ENCODE assay signal across 22 cellular contexts in genomic region chr7:32894171-32894570, GRCh38. TPM values are rescaled to one million over a fixed set of nuclear protein-coding genes. Genes with fewer than 3 reads are reported as not detected.
A peak's percentile ranks its signal among the peaks of the same experiment; 100 is the strongest.
DNase-seq lines count a peak whose midpoint lies in the region; ATAC-seq and TF ChIP-seq lines count a peak whose summit lies in the region.
"Had no signal": no experiment of that assay in that cellular context is flagged by ENCODE, and none has a peak within 500 bp of the region (broad histone marks: within the 10 kb centered on the region; RNA-seq: fewer than 3 reads in every experiment).

No MANE protein-coding gene starts in this region.

- H3K9me3 Mint-ChIP-seq in CD4-positive, alpha-beta T cell: no peaks in the 10 kb centered on the region
- no peaks in the 10 kb centered on the region for H3K9me3 Mint-ChIP-seq in Caco-2 (ENCODE audit: unreplicated experiment)
- H3K9me3 Mint-ChIP-seq in activated naive CD8-positive, alpha-beta T cell treated with anti-CD3 and anti-CD28 coated beads for 36 hours: no peaks in the 10 kb centered on the region
- H3K9me3 Mint-ChIP-seq in natural killer cell treated with Interleukin-12 subunit alpha and Interleukin-12 subunit beta and Interleukin-15 and Interleukin-18, amount 100 ng/mL, for 72 hours: no peaks in the 10 kb centered on the region
- H3K9me3 Mint-ChIP-seq: H9; stimulated activated naive B cell treated with anti-CD40 and anti-IgM and Interleukin-4, amounts not matched to agents 10 μg/mL and 1 μg/mL and 100 μg/mL, for 72 hours had no signal

- no peak for DNase-seq in CD4-positive, alpha-beta T cell
- DNase-seq in Caco-2 (peak; percentile 54 to 60), thyroid gland (no peak), hepatic stellate cell (ENCODE audit: low spot score) (no peak)
- no peak for DNase-seq in activated naive CD8-positive, alpha-beta T cell treated with anti-CD3 and anti-CD28 coated beads for 36 hours
- no peak for DNase-seq in natural killer cell treated with Interleukin-12 subunit alpha and Interleukin-12 subunit beta and Interleukin-15 and Interleukin-18, amount 100 ng/mL, for 72 hours (ENCODE audit: low spot score)
- DNase-seq: activated CD4-positive, CD25-positive, alpha-beta regulatory T cell; activated CD8-positive, alpha-beta memory T cell treated with anti-CD3 and anti-CD28 coated beads, Interleukin-2, amount 10 ng/mL, durations not matched to agents 7 days and 5 days; activated gamma-delta T cell; effector CD8-positive, alpha-beta T cell; glutamatergic neuron; H9; left lung; mucosa of descending colon; NCI-H1417 treated with DMSO at 0.1 percent for 48 hours; NCI-H69; ovary; SHP77 treated with DMSO at 0.1 percent for 48 hours; stimulated activated naive B cell treated with anti-CD40 and anti-IgM and Interleukin-4, amounts not matched to agents 10 μg/mL and 1 μg/mL and 100 μg/mL, for 72 hours had no signal

- no peak overlapping the region; the same call in 1 of the 2 replicates for H3K4me3 ChIP-seq in Caco-2 (ENCODE audit: low read depth, low read length)
- no peak overlapping the region for H3K4me3 ChIP-seq in thyroid gland (replicated peaks in 1 of 3)
- H3K4me3 ChIP-seq: left lung, mucosa of descending colon, ovary, tibial nerve had no signal

- no peaks in the 10 kb centered on the region for H3K9me3 ChIP-seq in CD4-positive, alpha-beta T cell (ENCODE audit: control insufficient read depth, low read length)
- H3K9me3 ChIP-seq in Caco-2: no peaks in the 10 kb centered on the region
- H3K9me3 ChIP-seq in thyroid gland: no peaks in the 10 kb centered on the region
- H3K9me3 ChIP-seq: left lung, mucosa of descending colon, ovary, tibial nerve had no signal

- H3K27me3 Mint-ChIP-seq in CD4-positive, alpha-beta T cell: no peaks in the 10 kb centered on the region
- no peaks in the 10 kb centered on the region for H3K27me3 Mint-ChIP-seq in Caco-2 (ENCODE audit: insufficient read depth, unreplicated experiment)
- H3K27me3 Mint-ChIP-seq in activated naive CD8-positive, alpha-beta T cell treated with anti-CD3 and anti-CD28 coated beads for 36 hours: peaks cover 4% of the 10 kb centered on the region
- H3K27me3 Mint-ChIP-seq in natural killer cell treated with Interleukin-12 subunit alpha and Interleukin-12 subunit beta and Interleukin-15 and Interleukin-18, amount 100 ng/mL, for 72 hours: no peaks in the 10 kb centered on the region
- H3K27me3 Mint-ChIP-seq: activated CD8-positive, alpha-beta memory T cell treated with anti-CD3 and anti-CD28 coated beads, Interleukin-2, amount 10 ng/mL, durations not matched to agents 7 days and 5 days had no signal

- no peak overlapping the region for H3K27ac ChIP-seq in CD4-positive, alpha-beta T cell (ENCODE audit: low read depth, low read length)
- no peak overlapping the region for H3K27ac ChIP-seq in thyroid gland
- H3K27ac ChIP-seq: ovary had no signal

- TF ChIP-seq CTCF in CD4-positive, alpha-beta T cell (IDR thresholded peaks at IDR 0.05): no peak
- TF ChIP-seq CTCF in Caco-2 (IDR thresholded peaks at IDR 0.05; ENCODE audit: insufficient read depth in 1 of 2, low read depth in 1 of 2, low read length in 1 of 2, severe bottlenecking in 1 of 2, unreplicated experiment in 1 of 2): no peak
- TF ChIP-seq CTCF in thyroid gland (IDR thresholded peaks at IDR 0.05): no peak

- POLR2A ChIA-PET in CD4-positive, alpha-beta T cell (lab: Charles Lee): interaction anchor here (5.6 to 6.3 kb wide), 2 partner anchors 10 to 48 kb away, joined by 55 to 113 read pairs; no protein-coding TSS in a partner anchor
- POLR2A ChIA-PET in Caco-2 (lab: Charles Lee): interaction anchor here (1.2 kb wide), 1 partner anchor 63 kb away, joined by 4 read pairs; the partner anchor contains the start of gene FKBP9

- H3K4me3 Mint-ChIP-seq in CD4-positive, alpha-beta T cell: peak overlapping the region; percentile 35
- peak overlapping the region; percentile 99 for H3K4me3 Mint-ChIP-seq in Caco-2 (ENCODE audit: unreplicated experiment)
- no peak overlapping the region for H3K4me3 Mint-ChIP-seq in activated naive CD8-positive, alpha-beta T cell treated with anti-CD3 and anti-CD28 coated beads for 36 hours
- no peak overlapping the region for H3K4me3 Mint-ChIP-seq in natural killer cell treated with Interleukin-12 subunit alpha and Interleukin-12 subunit beta and Interleukin-15 and Interleukin-18, amount 100 ng/mL, for 72 hours
- H3K4me3 Mint-ChIP-seq: stimulated activated naive B cell treated with anti-CD40 and anti-IgM and Interleukin-4, amounts not matched to agents 10 μg/mL and 1 μg/mL and 100 μg/mL, for 72 hours had no signal

- no peaks in the 10 kb centered on the region for H3K27me3 ChIP-seq in CD4-positive, alpha-beta T cell (ENCODE audit: control insufficient read depth, insufficient read depth, low read length)
- H3K27me3 ChIP-seq in Caco-2 (replicated peaks; ENCODE audit: control insufficient read depth, insufficient read depth, low read length) (no peaks in the 10 kb centered on the region), thyroid gland (no peaks in the 10 kb centered on the region)
- H3K27me3 ChIP-seq: left lung, ovary, tibial nerve had no signal

- WGBS in thyroid gland, 2 donors: 88 to 93% methylated on average over 4 of the region's 4 CpGs

- BruUV-seq in Caco-2 (replicated peaks; lab: Mats Ljungman, UMichigan): no TSS peak

- peaks cover 21% of the 10 kb centered on the region for H3K36me3 Mint-ChIP-seq in CD4-positive, alpha-beta T cell (ENCODE audit: low read depth)
- H3K36me3 Mint-ChIP-seq in Caco-2 (ENCODE audit: insufficient read depth, unreplicated experiment): peaks cover 30% of the 10 kb centered on the region
- peaks cover 6% of the 10 kb centered on the region for H3K36me3 Mint-ChIP-seq in activated naive CD8-positive, alpha-beta T cell treated with anti-CD3 and anti-CD28 coated beads for 36 hours
- H3K36me3 Mint-ChIP-seq in natural killer cell treated with Interleukin-12 subunit alpha and Interleukin-12 subunit beta and Interleukin-15 and Interleukin-18, amount 100 ng/mL, for 72 hours: peaks cover 12% of the 10 kb centered on the region
- H3K36me3 Mint-ChIP-seq: stimulated activated naive B cell treated with anti-CD40 and anti-IgM and Interleukin-4, amounts not matched to agents 10 μg/mL and 1 μg/mL and 100 μg/mL, for 72 hours had no signal

- CTCF ChIA-PET in CD4-positive, alpha-beta T cell (lab: Charles Lee): interaction anchor here (2.2 to 2.4 kb wide), 2 partner anchors 48 to 49 kb away, joined by 8 read pairs; no protein-coding TSS in a partner anchor
- CTCF ChIA-PET in Caco-2 (lab: Charles Lee): interaction anchor here (0.6 to 1.0 kb wide), 3 partner anchors 16 to 49 kb away, joined by 3 to 5 read pairs (median 3); no protein-coding TSS in a partner anchor

- ATAC-seq in CD4-positive, alpha-beta T cell (ENCODE audit: poor library complexity): no peak
- ATAC-seq in natural killer cell treated with Interleukin-12 subunit alpha and Interleukin-12 subunit beta and Interleukin-15 and Interleukin-18, amount 100 ng/mL, for 72 hours: no peak
- ATAC-seq in HG03469 (IDR thresholded peaks at IDR 0.05; ENCODE audit: unreplicated experiment): no peak
- ATAC-seq: activated CD8-positive, alpha-beta memory T cell treated with anti-CD3 and anti-CD28 coated beads, Interleukin-2, amount 10 ng/mL, durations not matched to agents 7 days and 5 days; left lung; mucosa of descending colon; sciatic nerve; stimulated activated naive B cell treated with anti-CD40 and anti-IgM and Interleukin-4, amounts not matched to agents 10 μg/mL and 1 μg/mL and 100 μg/mL, for 72 hours had no signal

- intact Hi-C loops in CD4-positive, alpha-beta T cell (cut with DNase I, micrococcal nuclease): loop anchor here (2.0 to 5.0 kb wide), 6 partner anchors 49 to 402 kb away; partner anchors contain the start of genes LSM5 (in 2 of the 2), BBS9 (in 1 of the 2), NT5C3A (in 1 of the 2) and RP9 (in 1 of the 2)
- intact Hi-C loops in Caco-2 (cut with micrococcal nuclease; ENCODE audit: unreplicated experiment) (no loop called here), thyroid gland (cut with DNase I) (no loop called here)

- H3K4me1 Mint-ChIP-seq in CD4-positive, alpha-beta T cell (ENCODE audit: low read depth): peaks cover 34% of the 10 kb centered on the region
- peaks cover 25% of the 10 kb centered on the region for H3K4me1 Mint-ChIP-seq in Caco-2 (ENCODE audit: low read depth, unreplicated experiment)
- H3K4me1 Mint-ChIP-seq in activated naive CD8-positive, alpha-beta T cell treated with anti-CD3 and anti-CD28 coated beads for 36 hours: peaks cover 24% of the 10 kb centered on the region
- peaks cover 21 to 32% of the 10 kb centered on the region in 2 donors for H3K4me1 Mint-ChIP-seq in natural killer cell treated with Interleukin-12 subunit alpha and Interleukin-12 subunit beta and Interleukin-15 and Interleukin-18, amount 100 ng/mL, for 72 hours (ENCODE audit: low read depth in 2 of 2)

- no peaks in the 10 kb centered on the region for H3K36me3 ChIP-seq in Caco-2 (ENCODE audit: control insufficient read depth, insufficient read depth, low read length)
- H3K36me3 ChIP-seq in thyroid gland: no peaks in the 10 kb centered on the region
- H3K36me3 ChIP-seq: left lung, ovary, tibial nerve had no signal

- H3K27ac Mint-ChIP-seq in CD4-positive, alpha-beta T cell: peak overlapping the region; percentile 97
- H3K27ac Mint-ChIP-seq in Caco-2 (ENCODE audit: unreplicated experiment): peak overlapping the region; percentile 78
- H3K27ac Mint-ChIP-seq in activated naive CD8-positive, alpha-beta T cell treated with anti-CD3 and anti-CD28 coated beads for 36 hours: peak overlapping the region; percentile 99
- H3K27ac Mint-ChIP-seq in natural killer cell treated with Interleukin-12 subunit alpha and Interleukin-12 subunit beta and Interleukin-15 and Interleukin-18, amount 100 ng/mL, for 72 hours: peak overlapping the region; percentile 90 to 94
- H3K27ac Mint-ChIP-seq: H9 had no signal

- no peak for TF ChIP-seq POLR2A in thyroid gland (IDR thresholded peaks at IDR 0.05)

- peaks cover 26% of the 10 kb centered on the region for H3K4me1 ChIP-seq in Caco-2
- H3K4me1 ChIP-seq in thyroid gland: peaks cover 14 to 16% of the 10 kb centered on the region in 2 donors

RNA-seq across cellular contexts. Expression of gene KBTBD2, which starts 2.6 kb away (rescaled TPM):
- total RNA-seq in CD4-positive, alpha-beta T cell: 10 to 100 TPM; 92.3 to 93.9 TPM
- total RNA-seq in Caco-2 (2022) (30.2 and 30.8 TPM in 2 replicates), thyroid gland (10 to 100 TPM; 35.1 to 49.8 (median 42.5) TPM)
- 10 to 100 TPM; 20.9 to 22.7 TPM for total RNA-seq in activated naive CD8-positive, alpha-beta T cell treated with anti-CD3 and anti-CD28 coated beads for 36 hours
- 10 to 100 TPM; 36.3 to 38.8 TPM for total RNA-seq in natural killer cell treated with Interleukin-12 subunit alpha and Interleukin-12 subunit beta and Interleukin-15 and Interleukin-18, amount 100 ng/mL, for 72 hours

Comparison
In these comparisons a context has a peak if more than half of its experiments do, and no peak if none do; other contexts are left out.
1. DNase-seq: peak in Caco-2 (2 of 2); none in CD4-positive, alpha-beta T cell (0 of 10), activated naive CD8-positive, alpha-beta T cell treated with anti-CD3 and anti-CD28 coated beads for 36 hours (single experiment), natural killer cell treated with Interleukin-12 subunit alpha and Interleukin-12 subunit beta and Interleukin-15 and Interleukin-18, amount 100 ng/mL, for 72 hours (single experiment), thyroid gland (0 of 2) and hepatic stellate cell (single experiment).
2. H3K4me3 Mint-ChIP-seq: peak in CD4-positive, alpha-beta T cell (single experiment) and Caco-2 (single experiment); none in activated naive CD8-positive, alpha-beta T cell treated with anti-CD3 and anti-CD28 coated beads for 36 hours (single experiment) and natural killer cell treated with Interleukin-12 subunit alpha and Interleukin-12 subunit beta and Interleukin-15 and Interleukin-18, amount 100 ng/mL, for 72 hours (single experiment).
3. intact Hi-C loops: an anchor here in CD4-positive, alpha-beta T cell (2.0 to 5.0 kb wide); none called in Caco-2 and thyroid gland.
4. Peak in every context shown above with its lines, with median percentiles within 50 percentile points of each other: H3K27ac Mint-ChIP-seq.